In the genomic region with DNA sequence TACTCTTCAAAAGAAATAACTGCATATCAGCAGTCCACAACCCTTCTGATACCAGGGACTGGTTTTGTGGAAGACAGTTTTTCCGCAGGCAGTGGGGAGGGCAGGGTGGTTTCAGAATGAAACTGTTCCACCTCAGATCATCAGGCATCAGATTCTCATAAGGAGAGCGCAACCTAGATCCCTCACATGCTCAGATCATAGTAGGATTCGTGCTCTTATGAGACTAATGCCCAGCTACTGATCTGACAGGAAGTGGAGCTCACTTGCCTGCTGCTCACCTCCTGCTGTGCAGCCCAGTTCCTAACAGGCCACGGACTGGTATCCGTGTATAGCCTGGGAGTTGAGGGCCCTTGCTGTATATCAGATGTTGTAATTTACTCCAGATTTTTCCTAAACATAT, we compare ENCODE assay signal across 8 cellular contexts. TPM values are rescaled to one million over a fixed set of nuclear protein-coding genes. Genes with fewer than 3 reads are reported as not detected.
DNase-seq lines count a peak whose midpoint lies in the region; ATAC-seq and TF ChIP-seq lines count a peak whose summit lies in the region.

No MANE protein-coding gene starts in this region.

- H3K79me1 ChIP-seq in mesenchymal stem cell (replicated peaks; ENCODE audit: low read length, poor library complexity, severe bottlenecking): peaks cover 8% of the 10 kb centered on the region

- no peak overlapping the region for H3K4ac ChIP-seq in mesenchymal stem cell (ENCODE audit: low read depth in 1 of 2, low read length in 2 of 2)

- 70% methylated on average over 3 of the region's 5 CpGs for WGBS in mesenchymal stem cell
- WGBS in hepatocyte (ENCODE audit: low lambda C conversion rate, missing lambda C conversion rate): 87% methylated on average over 5 of the region's 5 CpGs

- TF ChIP-seq CTCF in OCI-LY3 (IDR thresholded peaks at IDR 0.05; ENCODE audit: low read depth, low read length) (no peak), hepatocyte (IDR thresholded peaks at IDR 0.05; ENCODE audit: poor library complexity) (no peak)

- H3K4me1 ChIP-seq in OCI-LY3 (ENCODE audit: low read length) (peaks cover 39% of the 10 kb centered on the region), mesenchymal stem cell (ENCODE audit: control insufficient read depth, insufficient read depth, low read depth, low read length) (no peaks in the 10 kb centered on the region), hepatocyte (ENCODE audit: insufficient read depth) (no peaks in the 10 kb centered on the region)

- H3K79me2 ChIP-seq in OCI-LY3 (ENCODE audit: low read length): peaks cover 59% of the 10 kb centered on the region
- peaks cover 87% of the 10 kb centered on the region for H3K79me2 ChIP-seq in hepatocyte

- no peak overlapping the region for H2BK120ac ChIP-seq in mesenchymal stem cell (ENCODE audit: low read depth, low read length)

- H2AFZ ChIP-seq in OCI-LY3 (ENCODE audit: low read depth, low read length): no peak overlapping the region
- H2AFZ ChIP-seq in mesenchymal stem cell (ENCODE audit: low read depth, low read length): no peak overlapping the region
- no peak overlapping the region for H2AFZ ChIP-seq in hepatocyte

- no peak overlapping the region for H3K4me3 ChIP-seq in OCI-LY3 (ENCODE audit: low read length)
- H3K4me3 ChIP-seq in mesenchymal stem cell (ENCODE audit: insufficient read depth in 1 of 2, low read depth in 1 of 2, low read length in 2 of 2): no peak overlapping the region
- H3K4me3 ChIP-seq in hepatocyte: no peak overlapping the region

- H3K9me2 ChIP-seq in hepatocyte (replicated peaks; ENCODE audit: insufficient read depth): no peaks in the 10 kb centered on the region

- no peak overlapping the region for H2BK15ac ChIP-seq in mesenchymal stem cell (ENCODE audit: low read depth, poor library complexity, severe bottlenecking)

- no peak overlapping the region for H4K91ac ChIP-seq in mesenchymal stem cell (ENCODE audit: low read length)

- H3K27ac ChIP-seq in OCI-LY3 (ENCODE audit: low read length): peak overlapping the region; percentile 69
- peak overlapping the region; percentile 14 for H3K27ac ChIP-seq in mesenchymal stem cell (ENCODE audit: low read length, poor library complexity, severe bottlenecking)
- H3K27ac ChIP-seq in hepatocyte: no peak overlapping the region

- peak; percentile 14 for DNase-seq in NCI-H82 (lab: John Stamatoyannopoulos, UW)
- DNase-seq in NCI-H82 treated with DMSO at 0.1 percent for 48 hours (lab: John Stamatoyannopoulos, UW; ENCODE audit: unreplicated experiment): no peak
- DNase-seq in mesenchymal stem cell: peak; percentile 14
- no peak for DNase-seq in hepatocyte (ENCODE audit: low spot score)
- DNase-seq in NCI-H524 (lab: John Stamatoyannopoulos, UW): no peak
- DNase-seq in DMS79 (lab: John Stamatoyannopoulos, UW): no peak

- H3K36me3 ChIP-seq in OCI-LY3 (replicated peaks; ENCODE audit: low read depth, low read length): peaks cover 14% of the 10 kb centered on the region
- peaks cover 0 to 30% of the 10 kb centered on the region in 2 experiments for H3K36me3 ChIP-seq in mesenchymal stem cell (ENCODE audit: control insufficient read depth in 1 of 2, insufficient read depth in 2 of 2, low read depth in 1 of 2, low read length in 2 of 2)
- H3K36me3 ChIP-seq in hepatocyte (replicated peaks; ENCODE audit: insufficient read depth, low read depth): no peaks in the 10 kb centered on the region

- no peak overlapping the region for H2AK5ac ChIP-seq in mesenchymal stem cell (ENCODE audit: low read length, severe bottlenecking)

- H3K9ac ChIP-seq in OCI-LY3 (ENCODE audit: low read length): no peak overlapping the region
- H3K9ac ChIP-seq in mesenchymal stem cell (ENCODE audit: low read length): peak overlapping the region; percentile 28

- H2BK12ac ChIP-seq in mesenchymal stem cell (ENCODE audit: low read length in 2 of 2): no peak overlapping the region

- ATAC-seq in HG02623 (IDR thresholded peaks at IDR 0.05; ENCODE audit: unreplicated experiment): peak; percentile 47

- H2BK5ac ChIP-seq in mesenchymal stem cell (ENCODE audit: low read depth, low read length, poor library complexity, severe bottlenecking): no peak overlapping the region

- no peaks in the 10 kb centered on the region for H3K9me3 ChIP-seq in OCI-LY3 (ENCODE audit: insufficient read depth, low read length)
- H3K9me3 ChIP-seq in mesenchymal stem cell (ENCODE audit: control insufficient read depth, low read length): no peaks in the 10 kb centered on the region
- H3K9me3 ChIP-seq in hepatocyte (ENCODE audit: low read depth): no peaks in the 10 kb centered on the region

- no peak overlapping the region for H3K18ac ChIP-seq in mesenchymal stem cell (ENCODE audit: low read depth in 1 of 2, low read length in 2 of 2)

- H3K4me2 ChIP-seq in OCI-LY3 (ENCODE audit: low read length) (peak overlapping the region; percentile 42), mesenchymal stem cell (ENCODE audit: low read length, poor library complexity, severe bottlenecking) (no peak overlapping the region), hepatocyte (no peak overlapping the region)

- no peak overlapping the region for H4K8ac ChIP-seq in mesenchymal stem cell (ENCODE audit: low read length)

- no peak overlapping the region for H3K14ac ChIP-seq in mesenchymal stem cell (ENCODE audit: low read length in 2 of 2)

- H4K20me1 ChIP-seq in OCI-LY3 (ENCODE audit: insufficient read depth, low read length) (peaks cover 3% of the 10 kb centered on the region; the same call in 1 of the 2 replicates), hepatocyte (ENCODE audit: insufficient read depth, poor library complexity, severe bottlenecking) (peaks cover 27% of the 10 kb centered on the region)

- H3K23ac ChIP-seq in mesenchymal stem cell (ENCODE audit: low read length in 2 of 2): no peak overlapping the region

- H3K27me3 ChIP-seq in OCI-LY3 (ENCODE audit: low read depth, low read length) (no peaks in the 10 kb centered on the region), mesenchymal stem cell (ENCODE audit: control insufficient read depth in 1 of 2, insufficient read depth in 1 of 2, low read length in 2 of 2) (no peaks in the 10 kb centered on the region), hepatocyte (no peaks in the 10 kb centered on the region)

RNA-seq across cellular contexts. Expression of gene RO60, which starts 11.5 kb away (rescaled TPM):
- 31.3 TPM for polyA plus RNA-seq in mesenchymal stem cell (2013, experiment 1 of 2)
- polyA plus RNA-seq in mesenchymal stem cell (2013, experiment 2 of 2): 28.6 TPM
- 89.1 and 91.2 TPM in 2 replicates for total RNA-seq in hepatocyte
- 89.2 and 91.0 TPM in 2 replicates for polyA plus RNA-seq in hepatocyte

RNA-seq across cellular contexts. Expression of gene UCHL5, which starts 11.8 kb away (rescaled TPM):
- polyA plus RNA-seq in mesenchymal stem cell (2013, experiment 1 of 2): 21.6 TPM
- polyA plus RNA-seq in mesenchymal stem cell (2013, experiment 2 of 2): 22.2 TPM
- total RNA-seq in hepatocyte: 34.9 and 35.9 TPM in 2 replicates
- 30.8 and 36.6 TPM in 2 replicates for polyA plus RNA-seq in hepatocyte

RNA-seq across cellular contexts. Expression of gene GLRX2, which starts 34.3 kb away (rescaled TPM):
- 28.8 TPM for polyA plus RNA-seq in mesenchymal stem cell (2013, experiment 1 of 2)
- polyA plus RNA-seq in mesenchymal stem cell (2013, experiment 2 of 2): 29.9 TPM
- total RNA-seq in hepatocyte: 7.8 and 20.4 TPM in 2 replicates
- polyA plus RNA-seq in hepatocyte: 41.0 and 44.5 TPM in 2 replicates

RNA-seq across cellular contexts. Expression of gene CDC73, which starts 50.9 kb away (rescaled TPM):
- 24.8 TPM for polyA plus RNA-seq in mesenchymal stem cell (2013, experiment 1 of 2)
- polyA plus RNA-seq in mesenchymal stem cell (2013, experiment 2 of 2): 25.1 TPM
- total RNA-seq in hepatocyte: 32.4 and 34.4 TPM in 2 replicates
- polyA plus RNA-seq in hepatocyte: 29.5 and 33.9 TPM in 2 replicates

Comparison
In these comparisons a context has a peak if more than half of its experiments do, and no peak if none do; other contexts are left out.
1. DNase-seq: peak in NCI-H82 (single experiment) and mesenchymal stem cell (single experiment); none in NCI-H82 treated with DMSO at 0.1 percent for 48 hours (single experiment), hepatocyte (single experiment), NCI-H524 (0 of 2) and DMS79 (single experiment).